2 cellular contexts compared by ENCODE assay signal in the genomic region with DNA sequence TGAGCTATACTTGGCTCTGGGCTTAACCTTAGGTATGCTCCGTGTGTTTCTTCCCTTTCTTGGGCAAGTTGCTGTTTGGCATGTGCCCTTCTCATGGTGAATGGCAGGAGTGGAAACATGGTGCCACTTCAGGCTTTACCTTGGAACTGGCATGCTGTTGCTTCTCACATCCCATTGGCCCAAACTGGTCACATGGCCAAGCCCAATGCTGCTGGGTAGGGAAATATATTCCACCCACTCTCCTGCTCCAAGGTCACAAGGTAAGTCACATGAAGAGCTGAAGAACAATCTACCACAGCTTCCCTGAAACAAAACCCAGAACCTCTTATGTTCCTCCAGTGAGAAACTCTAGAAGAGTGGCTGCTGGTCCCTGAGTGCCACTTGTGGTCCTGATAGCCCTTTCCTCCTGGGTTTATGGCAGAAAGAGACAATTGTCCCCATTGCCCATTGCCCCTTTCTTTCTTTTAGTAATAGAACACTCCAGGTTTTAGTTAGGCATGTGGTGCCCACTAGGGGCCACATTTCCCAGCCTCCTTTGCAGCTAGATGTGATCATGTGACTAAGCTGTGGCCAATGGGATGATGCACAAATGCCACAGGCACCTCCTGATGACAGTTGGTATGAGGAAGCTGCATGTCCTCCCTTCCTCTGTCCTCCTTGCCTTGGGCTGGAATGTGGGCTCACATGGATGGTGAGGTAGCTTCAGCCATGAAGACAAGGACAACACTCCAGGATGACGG.
TF ChIP-seq lines count a peak whose summit lies in the region.

No MANE protein-coding gene starts in this region.

TF ChIP-seq in Ishikawa, 13 proteins besides CTCF, POLR2A, EP300 and RAD21 (continued from another document):
- TF ChIP-seq, protein P1, sequence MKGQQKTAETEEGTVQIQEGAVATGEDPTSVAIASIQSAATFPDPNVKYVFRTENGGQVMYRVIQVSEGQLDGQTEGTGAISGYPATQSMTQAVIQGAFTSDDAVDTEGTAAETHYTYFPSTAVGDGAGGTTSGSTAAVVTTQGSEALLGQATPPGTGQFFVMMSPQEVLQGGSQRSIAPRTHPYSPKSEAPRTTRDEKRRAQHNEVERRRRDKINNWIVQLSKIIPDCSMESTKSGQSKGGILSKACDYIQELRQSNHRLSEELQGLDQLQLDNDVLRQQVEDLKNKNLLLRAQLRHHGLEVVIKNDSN (IDR thresholded peaks at IDR 0.05), result peak; percentile 74

TF ChIP-seq in WTC11, 78 proteins besides CTCF, POLR2A, EP300 and RAD21:
- peak; percentile 46 for TF ChIP-seq USF2 (CRISPR knock-in tag; IDR thresholded peaks at IDR 0.05)
- no peak for TF ChIP-seq ETV6 (CRISPR knock-in tag; IDR thresholded peaks at IDR 0.05)
- TF ChIP-seq, protein P1 (CRISPR knock-in tag; IDR thresholded peaks at IDR 0.05), result peak; percentile 56; the same call in 1 of the 2 replicates
TF ChIP-seq in WTC11: peak in this region for 2.
